ENCODE assay signal across 8 cellular contexts in the genomic region with DNA sequence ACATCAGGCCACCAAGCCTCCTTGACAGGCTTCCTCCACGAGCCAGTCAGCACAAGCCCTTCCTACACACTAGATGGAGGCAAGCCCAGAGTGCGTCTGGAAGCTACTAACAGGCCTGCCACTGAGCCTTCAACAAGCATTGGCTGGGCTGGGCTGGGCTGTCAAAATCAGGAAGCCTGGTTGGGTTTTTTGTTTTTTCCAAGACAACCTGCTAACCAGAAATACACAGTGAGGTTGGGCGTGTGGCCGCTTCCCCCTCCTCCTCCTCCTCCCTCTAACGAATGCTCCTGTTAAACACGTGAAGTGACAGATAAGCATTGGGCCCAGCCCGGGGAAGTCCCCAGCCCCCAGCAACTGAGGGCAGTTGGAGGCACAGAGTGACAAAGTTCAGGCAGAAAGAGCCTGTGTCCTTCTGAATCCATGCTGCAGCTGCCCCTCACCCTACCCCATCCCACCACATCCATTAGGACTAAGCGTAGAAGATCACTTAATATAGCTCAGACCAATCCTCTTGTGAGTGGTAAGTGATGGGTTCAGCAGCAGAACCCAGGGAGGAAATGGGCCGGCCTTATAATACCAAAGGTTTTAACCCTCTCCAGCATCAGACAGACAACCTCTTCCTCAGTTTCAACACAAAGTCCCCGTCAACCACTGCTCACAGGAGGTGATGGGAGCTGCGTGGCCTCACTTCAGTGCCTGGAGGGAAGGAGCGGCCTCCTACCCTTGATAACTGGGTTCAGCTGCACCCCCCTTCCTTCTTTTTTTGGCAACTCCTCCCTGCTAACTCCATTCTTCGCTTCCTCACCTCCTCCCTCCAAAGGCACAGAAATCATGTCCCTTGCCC. TPM values are rescaled to one million over a fixed set of nuclear protein-coding genes. Genes with fewer than 3 reads are reported as not detected.
DNase-seq lines count a peak whose midpoint lies in the region; ATAC-seq and TF ChIP-seq lines count a peak whose summit lies in the region.

No MANE protein-coding gene starts in this region.

- TF ChIP-seq POLR2A in uterus (IDR thresholded peaks at IDR 0.05) = no peak

- H3K36me3 ChIP-seq in rectal smooth muscle tissue (ENCODE audit: control insufficient read depth, insufficient read depth, low read length) (peaks cover 4% of the 10 kb centered on the region), uterus (no peaks in the 10 kb centered on the region)

- peak overlapping the region; percentile 27 for H3K9ac ChIP-seq in rectal smooth muscle tissue (ENCODE audit: low read length)

- intact Hi-C loops in cardiac septum (cut with DNase I) (loop anchor here (1.0 to 5.0 kb wide), 2 partner anchors 22 to 94 kb away; no protein-coding TSS in a partner anchor), uterus (cut with DNase I; ENCODE audit: low total_unique reads) (no loop called here)

- TF ChIP-seq CTCF in GM13977 (IDR thresholded peaks at IDR 0.05; ENCODE audit: extremely low read depth, insufficient read depth, missing control alignments) (peak; percentile 2), uterus (IDR thresholded peaks at IDR 0.05) (no peak)

- peaks cover 11% of the 10 kb centered on the region for H3K4me1 ChIP-seq in rectal smooth muscle tissue (ENCODE audit: control insufficient read depth, insufficient read depth, low read length)
- H3K4me1 ChIP-seq in uterus = no peaks in the 10 kb centered on the region

- H3K27me3 ChIP-seq in rectal smooth muscle tissue (ENCODE audit: control insufficient read depth, insufficient read depth, low read length) (no peaks in the 10 kb centered on the region), uterus (no peaks in the 10 kb centered on the region)

- DNase-seq in GM13977 (ENCODE audit: low spot score) = peak; percentile 72
- DNase-seq in OCI-M2 (lab: John Stamatoyannopoulos, UW; ENCODE audit: unreplicated experiment) = peak; percentile 90
- DNase-seq in activated gamma-delta T cell (lab: John Stamatoyannopoulos, UW) = peak; percentile 57
- peak; percentile 90 for DNase-seq in cardiac septum (ENCODE audit: low spot score)
- peak; percentile 72 to 82 for DNase-seq in uterus
- no peak for DNase-seq in dedifferentiated amniotic fluid mesenchymal stem cell (ENCODE audit: extremely low spot score)

- ATAC-seq in HG02885 (IDR thresholded peaks at IDR 0.05; ENCODE audit: poor library complexity, unreplicated experiment) = peak; percentile 53

- H3K4me3 ChIP-seq in rectal smooth muscle tissue (ENCODE audit: low read length) = peak overlapping the region; percentile 62
- H3K4me3 ChIP-seq in uterus = peak overlapping the region in 1 of 2 donors; percentile 25

- H3K9me3 ChIP-seq in uterus = no peaks in the 10 kb centered on the region

- in situ Hi-C loops in GM13977 (cut with MboI; ENCODE audit: low pct_unique_long_range_greater_than_20kb, low sequenced_read_pairs, unreplicated experiment) = no loop called here

- H3K27ac ChIP-seq in rectal smooth muscle tissue (ENCODE audit: low read depth, low read length) (peak overlapping the region; percentile 62), uterus (peak overlapping the region; percentile 60 to 68)

RNA-seq across cellular contexts. Expression of a gene that starts 1.1 kb away (rescaled TPM):
- total RNA-seq in cardiac septum (4.3 TPM), uterus (10 to 100 TPM in 3 of 4 donors, 1 to 10 TPM in 1; 5.7 to 36.4 (median 12.0) TPM)
